ENCODE assay signal across 8 cellular contexts in the genomic region with DNA sequence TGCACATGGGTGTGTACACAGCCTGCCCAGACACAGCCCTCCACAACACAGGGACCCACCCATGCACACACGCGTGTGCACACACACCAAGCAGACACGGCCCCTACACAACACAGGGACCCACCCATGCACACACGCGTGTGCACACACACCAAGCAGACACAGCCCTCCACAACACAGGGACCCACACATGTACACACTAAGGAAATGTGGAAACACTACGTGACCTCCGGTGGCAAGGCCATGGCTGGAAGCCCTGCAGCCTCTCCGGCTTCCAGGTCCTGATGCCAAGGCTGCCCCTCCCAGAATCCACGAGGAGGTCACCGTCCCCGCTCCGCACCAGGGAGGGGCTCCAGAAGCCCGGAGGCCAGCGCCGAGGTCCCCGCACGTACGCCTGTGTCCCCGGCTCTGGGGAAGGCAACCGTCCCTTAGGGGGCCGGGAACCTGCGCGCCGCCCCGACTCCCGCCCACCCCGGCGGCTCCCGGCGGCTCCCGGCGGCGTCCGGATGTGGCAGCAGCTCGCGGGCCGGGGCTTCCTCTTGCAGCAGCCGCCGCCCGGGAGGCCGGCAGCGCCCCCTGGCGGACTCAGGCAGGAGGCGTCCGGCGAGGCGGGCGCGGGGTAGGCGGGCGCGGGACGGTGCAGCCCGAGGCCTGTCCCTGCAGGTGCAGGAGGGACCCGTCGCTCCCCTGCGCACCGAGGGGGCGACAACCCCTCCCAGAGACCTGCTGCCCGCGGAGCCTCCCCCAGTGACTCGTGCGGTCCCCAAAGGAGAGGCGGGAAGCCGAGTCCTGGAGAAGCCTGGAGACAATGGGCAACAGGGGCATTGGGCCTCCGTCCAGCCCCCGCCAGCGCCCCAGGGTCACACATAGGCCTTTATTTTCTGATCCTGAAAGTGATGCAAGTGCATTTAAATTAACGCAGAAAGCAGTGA. TPM values are rescaled to one million over a fixed set of nuclear protein-coding genes. Genes with fewer than 3 reads are reported as not detected.
DNase-seq lines count a peak whose midpoint lies in the region; ATAC-seq and TF ChIP-seq lines count a peak whose summit lies in the region.

No MANE protein-coding gene starts in this region.

- H3K9me3 ChIP-seq in CD8-positive, alpha-beta T cell (ENCODE audit: low read length), result no peaks in the 10 kb centered on the region
- H3K9me3 ChIP-seq in mononuclear cell (ENCODE audit: low read depth, low read length), result no peaks in the 10 kb centered on the region

- POLR2A ChIA-PET in CD8-positive, alpha-beta T cell (lab: Charles Lee), result interaction anchor here (0.6 to 1.0 kb wide), 3 partner anchors 83 to 184 kb away, joined by 3 to 5 read pairs (median 3); partner anchors contain the start of genes CUL4A and LAMP1

- peak overlapping the region; percentile 61 for H3K4me3 ChIP-seq in CD8-positive, alpha-beta T cell (ENCODE audit: low read depth, low read length)
- peak overlapping the region; percentile 51 for H3K4me3 ChIP-seq in mononuclear cell (ENCODE audit: low read length)

- peaks cover 8% of the 10 kb centered on the region for H3K4me1 ChIP-seq in CD8-positive, alpha-beta T cell (ENCODE audit: insufficient read depth, low read length)
- peaks cover 10% of the 10 kb centered on the region for H3K4me1 ChIP-seq in mononuclear cell (ENCODE audit: insufficient read depth, low read length)

- no peaks in the 10 kb centered on the region for H3K9me3 Mint-ChIP-seq in CD8-positive, alpha-beta T cell
- H3K9me3 Mint-ChIP-seq in activated CD8-positive, alpha-beta memory T cell treated with anti-CD3 and anti-CD28 coated beads, Interleukin-2, amount 10 ng/mL, durations not matched to agents 7 days and 5 days (ENCODE audit: low read depth), result no peaks in the 10 kb centered on the region
- H3K9me3 Mint-ChIP-seq in endothelial cell (ENCODE audit: unreplicated experiment), result no peaks in the 10 kb centered on the region

- no peaks in the 10 kb centered on the region for H3K36me3 Mint-ChIP-seq in CD8-positive, alpha-beta T cell
- H3K36me3 Mint-ChIP-seq in activated CD8-positive, alpha-beta memory T cell treated with anti-CD3 and anti-CD28 coated beads, Interleukin-2, amount 10 ng/mL, durations not matched to agents 7 days and 5 days, result no peaks in the 10 kb centered on the region
- H3K36me3 Mint-ChIP-seq in endothelial cell (ENCODE audit: low read depth, unreplicated experiment), result peaks cover 8% of the 10 kb centered on the region

- H3K27me3 ChIP-seq in CD8-positive, alpha-beta T cell (ENCODE audit: insufficient read depth, low read length), result no peaks in the 10 kb centered on the region
- no peaks in the 10 kb centered on the region for H3K27me3 ChIP-seq in mononuclear cell (ENCODE audit: insufficient read depth, low read length)

- peaks cover 3% of the 10 kb centered on the region for H3K4me1 Mint-ChIP-seq in CD8-positive, alpha-beta T cell (ENCODE audit: low read depth)
- H3K4me1 Mint-ChIP-seq in activated CD8-positive, alpha-beta memory T cell treated with anti-CD3 and anti-CD28 coated beads, Interleukin-2, amount 10 ng/mL, durations not matched to agents 7 days and 5 days, result peaks cover 8% of the 10 kb centered on the region
- peaks cover 3% of the 10 kb centered on the region for H3K4me1 Mint-ChIP-seq in endothelial cell (ENCODE audit: unreplicated experiment)

- CTCF ChIA-PET in CD8-positive, alpha-beta T cell (lab: Charles Lee), result interaction anchor here (0.6 to 1.6 kb wide), 7 partner anchors 8 to 451 kb away, joined by 3 to 7 read pairs (median 3); no protein-coding TSS in a partner anchor
- CTCF ChIA-PET in activated CD8-positive, alpha-beta memory T cell treated with anti-CD3 and anti-CD28 coated beads, Interleukin-2, amount 10 ng/mL, durations not matched to agents 7 days and 5 days (lab: Charles Lee), result interaction anchor here (0.6 to 1.9 kb wide), 14 partner anchors 10 to 455 kb away, joined by 3 to 10 read pairs (median 4); no protein-coding TSS in a partner anchor

- peak; percentile 77 for TF ChIP-seq CTCF in CD8-positive, alpha-beta T cell (IDR thresholded peaks at IDR 0.05)
- peak; percentile 97 for TF ChIP-seq CTCF in endothelial cell (IDR thresholded peaks at IDR 0.05; ENCODE audit: unreplicated experiment)

- intact Hi-C loops in CD8-positive, alpha-beta T cell (cut with DNase I, micrococcal nuclease), result loop anchor here (1.0 to 10.0 kb wide), 5 partner anchors 97 to 452 kb away; partner anchors contain the start of genes LAMP1 (in 2 of the 2) and PROZ (in 2 of the 2)

- peak; percentile 96 for ATAC-seq in CD8-positive, alpha-beta T cell
- ATAC-seq in GM19395 (IDR thresholded peaks at IDR 0.05; ENCODE audit: unreplicated experiment) (peak; percentile 84), HG03469 (IDR thresholded peaks at IDR 0.05; ENCODE audit: unreplicated experiment) (peak; percentile 90)
- ATAC-seq in activated CD8-positive, alpha-beta memory T cell treated with anti-CD3 and anti-CD28 coated beads, Interleukin-2, amount 10 ng/mL, durations not matched to agents 7 days and 5 days, result peak; percentile 96

- no peaks in the 10 kb centered on the region for H3K36me3 ChIP-seq in CD8-positive, alpha-beta T cell (ENCODE audit: insufficient read depth, low read length)

- H3K27ac ChIP-seq in CD8-positive, alpha-beta T cell (ENCODE audit: low read depth, low read length), result no peak overlapping the region

- H3K27ac Mint-ChIP-seq in CD8-positive, alpha-beta T cell, result peak overlapping the region; percentile 72
- H3K27ac Mint-ChIP-seq in activated CD8-positive, alpha-beta memory T cell treated with anti-CD3 and anti-CD28 coated beads, Interleukin-2, amount 10 ng/mL, durations not matched to agents 7 days and 5 days, result peak overlapping the region; percentile 79
- H3K27ac Mint-ChIP-seq in endothelial cell (ENCODE audit: unreplicated experiment), result peak overlapping the region; percentile 70

- DNase-seq in CD8-positive, alpha-beta T cell, result peak; percentile 66 to 88 (median 79)
- DNase-seq in NOMO-1 (lab: John Stamatoyannopoulos, UW; ENCODE audit: unreplicated experiment in 2 of 2) (peak; percentile 76 to 83), endothelial cell (ENCODE audit: low spot score) (peak; percentile 89)
- DNase-seq in activated CD8-positive, alpha-beta memory T cell treated with anti-CD3 and anti-CD28 coated beads, Interleukin-2, amount 10 ng/mL, durations not matched to agents 7 days and 5 days, result peak; percentile 87
- peak; percentile 72 to 77 for DNase-seq in stimulated activated CD8-positive, alpha-beta memory T cell treated with anti-CD3 and anti-CD28 coated beads, Interleukin-2, amount 100 ng/mL, for 48 hours (ENCODE audit: low read depth in 2 of 2)

- H3K4me3 Mint-ChIP-seq in CD8-positive, alpha-beta T cell, result peak overlapping the region; percentile 87
- H3K4me3 Mint-ChIP-seq in activated CD8-positive, alpha-beta memory T cell treated with anti-CD3 and anti-CD28 coated beads, Interleukin-2, amount 10 ng/mL, durations not matched to agents 7 days and 5 days, result peak overlapping the region; percentile 82
- peak overlapping the region; percentile 94 for H3K4me3 Mint-ChIP-seq in endothelial cell (ENCODE audit: unreplicated experiment)

- no peaks in the 10 kb centered on the region for H3K27me3 Mint-ChIP-seq in CD8-positive, alpha-beta T cell (ENCODE audit: low read depth)
- H3K27me3 Mint-ChIP-seq in activated CD8-positive, alpha-beta memory T cell treated with anti-CD3 and anti-CD28 coated beads, Interleukin-2, amount 10 ng/mL, durations not matched to agents 7 days and 5 days, result peaks cover 8% of the 10 kb centered on the region
- H3K27me3 Mint-ChIP-seq in endothelial cell (ENCODE audit: unreplicated experiment), result peaks cover 3% of the 10 kb centered on the region

RNA-seq across cellular contexts. Expression of gene GRTP1, which starts 29.9 kb away (rescaled TPM):
- not detected for total RNA-seq in CD8-positive, alpha-beta T cell
- not detected for total RNA-seq in activated CD8-positive, alpha-beta memory T cell treated with anti-CD3 and anti-CD28 coated beads, Interleukin-2, amount 10 ng/mL, durations not matched to agents 7 days and 5 days
- total RNA-seq in endothelial cell (ENCODE audit: unreplicated experiment) (0.90 TPM), mononuclear cell (1.3 TPM)

RNA-seq across cellular contexts. Expression of gene ADPRHL1, which starts 59.5 kb away (rescaled TPM):
- total RNA-seq in CD8-positive, alpha-beta T cell, result under 1 TPM; 0.27 to 0.28 TPM
- total RNA-seq in activated CD8-positive, alpha-beta memory T cell treated with anti-CD3 and anti-CD28 coated beads, Interleukin-2, amount 10 ng/mL, durations not matched to agents 7 days and 5 days, result 1 to 10 TPM in 1 of 2 experiments, under 1 TPM in 1; 0.96 to 1.3 TPM
- 1.5 TPM for total RNA-seq in endothelial cell (ENCODE audit: unreplicated experiment)
- 0.52 TPM for total RNA-seq in mononuclear cell
